ENCODE assay signal across 36 cellular contexts in genomic region chr13:98320561-98321105, GRCh38.
"Had no signal": no experiment of that assay in that cellular context is flagged by ENCODE, and none has a peak within 500 bp of the region (broad histone marks: within the 10 kb centered on the region; RNA-seq: fewer than 3 reads in every experiment).

No MANE protein-coding gene starts in this region.

- H3K27me3 Mint-ChIP-seq: activated B cell treated with CpG ODN at 0.5 μM for 24 hours; activated naive CD4-positive, alpha-beta T cell treated with anti-CD3 and anti-CD28 coated beads, Interleukin-2, amount 10 ng/mL, durations not matched to agents 7 days and 5 days; activated naive CD8-positive, alpha-beta T cell had no signal

- H3K4me1 Mint-ChIP-seq: activated B cell treated with CpG ODN at 0.5 μM for 24 hours; activated naive CD4-positive, alpha-beta T cell treated with anti-CD3 and anti-CD28 coated beads, Interleukin-2, amount 10 ng/mL, durations not matched to agents 7 days and 5 days; activated naive CD8-positive, alpha-beta T cell treated with anti-CD3 and anti-CD28 coated beads, Interleukin-2, amount 50 U/mL, for 24 hours had no signal

- H3K27ac ChIP-seq: KMS-11, RWPE1, VCaP had no signal

- DNase-seq: activated B cell treated with CpG ODN at 0.5 μM for 24 hours; activated CD4-positive, alpha-beta memory T cell treated with anti-CD3 and anti-CD28 coated beads for 36 hours; activated CD4-positive, alpha-beta T cell treated with anti-CD3 and anti-CD28 coated beads for 4 hours; activated CD4-positive, alpha-beta T cell treated with anti-CD3 and anti-CD28 coated beads, Interleukin-2, amount 50 U/mL, for 1 hour; activated CD4-positive, CD25-positive, alpha-beta regulatory T cell treated with anti-CD3 and anti-CD28 coated beads, Interleukin-2, amount 50 U/mL, for 72 hours; activated CD8-positive, alpha-beta memory T cell treated with anti-CD3 and anti-CD28 coated beads, Interleukin-2, amount 50 U/mL, for 4 hours; activated naive CD4-positive, alpha-beta T cell treated with anti-CD3 and anti-CD28 coated beads, Interleukin-2, amount 10 ng/mL, durations not matched to agents 7 days and 5 days; activated naive CD8-positive, alpha-beta T cell treated with anti-CD3 and anti-CD28 coated beads, Interleukin-2, amount 50 U/mL, for 24 hours; activated T-cell treated with anti-CD3 and anti-CD28 coated beads for 4 hours; activated T-cell treated with anti-CD3 and anti-CD28 coated beads, Interleukin-2, amount 50 U/mL, for 4 hours; anterior cingulate cortex; central memory CD4-positive, alpha-beta T cell; NCI-H1092 treated with DMSO at 0.1 percent for 48 hours; NCI-H1417; NCI-H146; NCI-H187; NCI-H2029 treated with DMSO at 0.1 percent for 48 hours; NCI-H2107; NCI-H2171; NCI-H510A; NCI-H526; NCI-H748 treated with DMSO at 0.1 percent for 48 hours; NK-92 treated with Interleukin-12 subunit alpha and Interleukin-12 subunit beta, amount 100 ng/mL, for 24 hours; PC-3; SIG-M5; SW 1271; T-helper 1 cell; T-helper 2 cell; T-helper 9 cell had no signal

- ATAC-seq: activated naive CD8-positive, alpha-beta T cell treated with anti-CD3 and anti-CD28 coated beads, Interleukin-2, amount 50 U/mL, for 24 hours; activated T-cell treated with anti-CD3 and anti-CD28 coated beads, Interleukin-2, amount 50 U/mL, for 4 hours; PC-3; Right ventricle myocardium inferior had no signal

- H3K9ac ChIP-seq: KMS-11 had no signal

- H3K36me3 Mint-ChIP-seq: activated CD4-positive, alpha-beta memory T cell treated with anti-CD3 and anti-CD28 coated beads for 36 hours; activated naive CD4-positive, alpha-beta T cell treated with anti-CD3 and anti-CD28 coated beads, Interleukin-2, amount 10 ng/mL, durations not matched to agents 7 days and 5 days; activated naive CD8-positive, alpha-beta T cell had no signal

- H3K27ac Mint-ChIP-seq: activated B cell treated with CpG ODN at 0.5 μM for 24 hours; activated CD4-positive, alpha-beta memory T cell treated with anti-CD3 and anti-CD28 coated beads for 36 hours; activated naive CD4-positive, alpha-beta T cell treated with anti-CD3 and anti-CD28 coated beads, Interleukin-2, amount 10 ng/mL, durations not matched to agents 7 days and 5 days; activated naive CD8-positive, alpha-beta T cell; activated naive CD8-positive, alpha-beta T cell treated with anti-CD3 and anti-CD28 coated beads, Interleukin-2, amount 50 U/mL, for 24 hours; activated T-helper 1 cell treated with anti-CD3 and anti-CD28 coated beads, Interleukin-12 subunit alpha, Interleukin-12 subunit beta, Interleukin-2, Interleukin-4 antibody, amounts not matched to agents 30 ng/mL and 10 ng/mL and 1 ng/mL, durations not matched to agents 14 hours and 24 hours and 36 hours; brain had no signal

- H3K4me3 Mint-ChIP-seq: activated B cell treated with CpG ODN at 0.5 μM for 24 hours; activated CD4-positive, alpha-beta memory T cell treated with anti-CD3 and anti-CD28 coated beads for 36 hours; activated naive CD4-positive, alpha-beta T cell treated with anti-CD3 and anti-CD28 coated beads, Interleukin-2, amount 10 ng/mL, durations not matched to agents 7 days and 5 days; activated naive CD8-positive, alpha-beta T cell; activated naive CD8-positive, alpha-beta T cell treated with anti-CD3 and anti-CD28 coated beads, Interleukin-2, amount 50 U/mL, for 24 hours; activated T-cell treated with anti-CD3 and anti-CD28 coated beads, Interleukin-2, amount 50 U/mL, for 4 hours; activated T-helper 1 cell treated with anti-CD3 and anti-CD28 coated beads, Interleukin-12 subunit alpha, Interleukin-12 subunit beta, Interleukin-2, Interleukin-4 antibody, amounts not matched to agents 30 ng/mL and 10 ng/mL and 1 ng/mL, durations not matched to agents 14 hours and 24 hours and 36 hours; brain had no signal

- H3K9me3 Mint-ChIP-seq: activated B cell treated with CpG ODN at 0.5 μM for 24 hours; activated CD4-positive, alpha-beta memory T cell treated with anti-CD3 and anti-CD28 coated beads for 36 hours; activated naive CD4-positive, alpha-beta T cell treated with anti-CD3 and anti-CD28 coated beads, Interleukin-2, amount 10 ng/mL, durations not matched to agents 7 days and 5 days; activated naive CD8-positive, alpha-beta T cell treated with anti-CD3 and anti-CD28 coated beads, Interleukin-2, amount 50 U/mL, for 24 hours; activated T-cell treated with anti-CD3 and anti-CD28 coated beads, Interleukin-2, amount 50 U/mL, for 4 hours; activated T-helper 1 cell treated with anti-CD3 and anti-CD28 coated beads, Interleukin-12 subunit alpha, Interleukin-12 subunit beta, Interleukin-2, Interleukin-4 antibody, amounts not matched to agents 30 ng/mL and 10 ng/mL and 1 ng/mL, durations not matched to agents 14 hours and 24 hours and 36 hours had no signal
